ENCODE assay signal across 29 cellular contexts in the genomic region with DNA sequence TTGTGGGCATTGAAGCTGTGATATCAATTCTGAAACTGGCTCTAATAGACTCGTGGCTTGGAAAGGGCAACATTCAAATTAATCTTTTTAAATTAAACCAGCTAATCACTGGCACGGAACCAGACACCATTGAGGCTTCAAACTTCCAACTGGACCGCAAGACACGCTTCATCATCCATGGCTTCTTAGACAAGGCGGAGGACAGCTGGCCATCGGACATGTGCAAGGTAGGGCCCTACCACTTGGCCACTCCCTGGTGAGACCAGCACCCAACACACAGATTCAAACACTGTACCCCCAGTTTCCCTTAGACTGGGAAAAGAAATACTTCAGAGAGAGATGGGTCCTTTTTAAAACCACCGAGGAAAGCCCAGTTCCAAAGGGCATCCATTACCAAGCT. TPM values are rescaled to one million over a fixed set of nuclear protein-coding genes. Genes with fewer than 3 reads are reported as not detected.
DNase-seq lines count a peak whose midpoint lies in the region; ATAC-seq, FAIRE-seq and TF ChIP-seq lines count a peak whose summit lies in the region.
"Had no signal": no experiment of that assay in that cellular context is flagged by ENCODE, and none has a peak within 500 bp of the region (broad histone marks: within the 10 kb centered on the region; RNA-seq: fewer than 3 reads in every experiment).

No MANE protein-coding gene starts in this region.

- H3K4me1 ChIP-seq in pancreas (no peaks in the 10 kb centered on the region), transverse colon (peaks cover 0 to 14% (median 5%) of the 10 kb centered on the region in 4 donors)
- H3K4me1 ChIP-seq: BE2C, BLaER1 had no signal

- in situ Hi-C loops in transverse colon (cut with MboI; ENCODE audit: low pct_ligation_motif_present in 1 of 4, low pct_unique_long_range_greater_than_20kb in 1 of 4, low sequenced_read_pairs in 3 of 4) = no loop called here

- H3K27me3 ChIP-seq in pancreas (no peaks in the 10 kb centered on the region), transverse colon (peaks cover 7% of the 10 kb centered on the region)
- H3K27me3 ChIP-seq: BLaER1 had no signal

- no peak for TF ChIP-seq EP300 in transverse colon (IDR thresholded peaks at IDR 0.05; ENCODE audit: low read depth)

- no peak for ATAC-seq in pancreas
- no peak for ATAC-seq in HG02870 (IDR thresholded peaks at IDR 0.05; ENCODE audit: unreplicated experiment)
- ATAC-seq: GM12878 had no signal

- WGBS in pancreas, 2 donors = 44 to 46% methylated on average over 7 of the region's 7 CpGs
- 90% methylated on average over 7 of the region's 7 CpGs; no CpG with 5 or more reads in 1 of the 2 donors for WGBS in transverse colon (ENCODE audit: low coverage in 1 of 2), 2 donors

- H3K9me3 ChIP-seq in pancreas (no peaks in the 10 kb centered on the region), transverse colon (no peaks in the 10 kb centered on the region)
- H3K9me3 ChIP-seq: BE2C had no signal

- TF ChIP-seq POLR2A in transverse colon (IDR thresholded peaks at IDR 0.05) = no peak

- H3K36me3 ChIP-seq in pancreas = peaks cover 0 to 81% (median 14%) of the 10 kb centered on the region in 3 donors
- H3K36me3 ChIP-seq in transverse colon = no peaks in the 10 kb centered on the region
- H3K36me3 ChIP-seq: BE2C, BLaER1 had no signal

- no peak for FAIRE-seq in pancreas (lab: Jason Lieb, UNC)
- FAIRE-seq: GM12878, GM12892, GM18507 had no signal

- intact Hi-C loops in pancreas (cut with DNase I) (no loop called here), transverse colon (cut with DNase I; ENCODE audit: low total_unique reads) (no loop called here)

- TF ChIP-seq CTCF in pancreas (IDR thresholded peaks at IDR 0.05) = no peak
- no peak for TF ChIP-seq CTCF in transverse colon (IDR thresholded peaks at IDR 0.05)

- DNase-seq in mesenteric fat pad (ENCODE audit: low spot score) = peak; percentile 73
- peak in 2 of 6 donors; percentile 29 to 40 for DNase-seq in pancreas
- DNase-seq in transverse colon = no peak
- DNase-seq in activated CD8-positive, alpha-beta memory T cell treated with anti-CD3 and anti-CD28 coated beads, Interleukin-2, amount 50 U/mL, for 4 hours = no peak
- DNase-seq: 8988T; ACHN; BE2C; C1 segment of cervical spinal cord; CD4-positive, alpha-beta memory T cell; CD4-positive, CD25-positive, alpha-beta regulatory T cell; CD8-positive, alpha-beta memory T cell; COR-L47; DMS 273 treated with DMSO at 0.1 percent for 48 hours; DMS153; DMS53; DMS79; DND-41; EL; GDM1 had no signal

- H3K4me3 ChIP-seq in pancreas (peak overlapping the region in 3 of 4 donors; percentile 43 to 77 (median 55)), transverse colon (no peak overlapping the region)
- H3K4me3 ChIP-seq: BLaER1, GM12878 had no signal

- H3K27ac ChIP-seq in pancreas = peak overlapping the region; percentile 42 to 93 (median 88)
- H3K27ac ChIP-seq in transverse colon = no peak overlapping the region
- H3K27ac ChIP-seq: BLaER1 had no signal

RNA-seq across cellular contexts. Expression of a gene that starts 5.1 kb away (rescaled TPM):
- total RNA-seq in mesenteric fat pad (1.1 TPM), pancreas (1,000 to 10,000 TPM in 5 of 6 donors, 100 to 1,000 TPM in 1; 455 to 7,545 (median 2,236) TPM), transverse colon (1 to 10 TPM in 1 of 4 donors, under 1 TPM in 1, not detected in 2; 0.32 to 4.2 TPM)
- 1,000 to 10,000 TPM; 1,594 to 2,679 TPM for polyA plus RNA-seq in pancreas
- total RNA-seq: A673; CD4-positive, alpha-beta memory T cell; CD4-positive, CD25-positive, alpha-beta regulatory T cell; CD8-positive, alpha-beta memory T cell; Daoy; G401 had no signal
- polyA plus RNA-seq: AG04450; CD14-positive monocyte; CD4-positive, alpha-beta memory T cell; CD4-positive, CD25-positive, alpha-beta regulatory T cell; CD8-positive, alpha-beta memory T cell; GM12878 had no signal

RNA-seq across cellular contexts. Expression of a gene that starts 35.1 kb away (rescaled TPM):
- total RNA-seq in mesenteric fat pad (0.90 TPM), pancreas (1,000 to 10,000 TPM; 4,088 to 8,927 (median 4,675) TPM), transverse colon (not detected)
- 1,000 to 10,000 TPM; 3,212 to 6,957 TPM for polyA plus RNA-seq in pancreas
- total RNA-seq: A673; CD4-positive, alpha-beta memory T cell; CD4-positive, CD25-positive, alpha-beta regulatory T cell; CD8-positive, alpha-beta memory T cell; Daoy; G401 had no signal
- polyA plus RNA-seq: AG04450; CD14-positive monocyte; CD4-positive, alpha-beta memory T cell; CD4-positive, CD25-positive, alpha-beta regulatory T cell; CD8-positive, alpha-beta memory T cell; GM12878 had no signal

Comparison
In these comparisons a context has a peak if more than half of its experiments do, and no peak if none do; other contexts are left out.
1. H3K27ac ChIP-seq: peak in pancreas (4 of 4); none in transverse colon (0 of 4).
2. H3K4me3 ChIP-seq: peak in pancreas (3 of 4); none in transverse colon (0 of 4).
3. RNA of a gene that starts 5.1 kb away (total RNA-seq): 455 to 7,545 TPM in pancreas; 1.1 TPM in mesenteric fat pad (single experiment) and 0.32 to 4.2 TPM in transverse colon; every median in the first group is over 10 times any median in the second.
4. RNA of a gene that starts 35.1 kb away (total RNA-seq): 4,088 to 8,927 TPM in pancreas; 0.90 TPM in mesenteric fat pad (single experiment) and not detected in transverse colon; every median in the first group is over 1,000 times any median in the second.